ENCODE assay signal across 7 cellular contexts in genomic region chr12:101697197-101697929, GRCh38. TPM values are rescaled to one million over a fixed set of nuclear protein-coding genes. Genes with fewer than 3 reads are reported as not detected.
DNase-seq lines count a peak whose midpoint lies in the region; ATAC-seq and TF ChIP-seq lines count a peak whose summit lies in the region.

Gene CHPT1, plus strand, starts transcription at chr12:101697640. Its CDS starts 222 bp downstream, at chr12:101697862.

- H3K4me3 Mint-ChIP-seq in brain: peak within 1 kb of the TSS; percentile 90 to 98 (median 92)

- H3K27ac Mint-ChIP-seq in brain: peak within 1 kb of the TSS; percentile 94 to 98 (median 96)

- H3K4me1 Mint-ChIP-seq in brain: peaks cover 59% of the 10 kb centered on the region

- no peaks in the 10 kb centered on the region for H3K36me3 Mint-ChIP-seq in brain

- H3K9me3 Mint-ChIP-seq in brain: no peaks in the 10 kb centered on the region

- peaks cover 5% of the 10 kb centered on the region for H3K27me3 Mint-ChIP-seq in brain

- ATAC-seq in HG02610 (IDR thresholded peaks at IDR 0.05; ENCODE audit: unreplicated experiment): peak; percentile 63

- TF ChIP-seq CTCF in GM13977 (IDR thresholded peaks at IDR 0.05; ENCODE audit: extremely low read depth, insufficient read depth, missing control alignments) (no peak), brain (conservative IDR thresholded peaks at IDR 0.05) (no peak)

- in situ Hi-C loops in GM13977 (cut with MboI; ENCODE audit: low pct_unique_long_range_greater_than_20kb, low sequenced_read_pairs, unreplicated experiment): no loop called here

- DNase-seq in GM13977 (ENCODE audit: low spot score): peak; percentile 82
- DNase-seq in NCI-H128 (lab: John Stamatoyannopoulos, UW; ENCODE audit: unreplicated experiment): peak; percentile 39
- DNase-seq in UCSD-AML1 (lab: John Stamatoyannopoulos, UW; ENCODE audit: unreplicated experiment): peak; percentile 69
- peak; percentile 87 for DNase-seq in iPS-NIHi7 (ENCODE audit: extremely low spot score)
- DNase-seq in stimulated activated CD4-positive, alpha-beta T cell treated with anti-CD3 and anti-CD28 coated beads, Interleukin-12 subunit alpha, Interleukin-12 subunit beta, amount 100 ng/mL, for 24 hours (ENCODE audit: low read depth in 2 of 2): peak; percentile 28 to 54

RNA-seq across cellular contexts. Expression of gene CHPT1, which starts in this region (rescaled TPM):
- 18.4 TPM for polyA plus RNA-seq in brain (ENCODE audit: insufficient read depth, low read depth, low replicate concordance)

Comparison
In these comparisons a context has a peak if more than half of its experiments do, and no peak if none do; other contexts are left out.
1. Peak in every context shown above with its lines: DNase-seq and ATAC-seq.